ENCODE assay signal across 17 cellular contexts in genomic region chr4:61580721-61581377, GRCh38.
"Had no signal": no experiment of that assay in that cellular context is flagged by ENCODE, and none has a peak within 500 bp of the region (broad histone marks: within the 10 kb centered on the region; RNA-seq: fewer than 3 reads in every experiment).

No MANE protein-coding gene starts in this region.

- ATAC-seq: activated naive CD8-positive, alpha-beta T cell treated with anti-CD3 and anti-CD28 coated beads, Interleukin-2, amount 50 U/mL, for 24 hours; activated T-helper 17 cell treated with anti-CD3 and anti-CD28 coated beads, Interleukin-2, amount 50 U/mL, for 72 hours; left lobe of liver; naive thymus-derived CD8-positive, alpha-beta T cell; stimulated activated effector memory CD8-positive, alpha-beta T cell treated with anti-CD3 and anti-CD28 coated beads, Interleukin-12 subunit alpha, Interleukin-12 subunit beta, amount 100 ng/mL, for 72 hours had no signal

- H3K27ac ChIP-seq: colonic mucosa, esophagus muscularis mucosa, neutrophil, parathyroid adenoma, tibial nerve, vagina had no signal

- DNase-seq: activated CD4-positive, alpha-beta T cell treated with anti-CD3 and anti-CD28 coated beads, Interleukin-2, amount 50 U/mL, for 48 hours; activated CD4-positive, CD25-positive, alpha-beta regulatory T cell treated with anti-CD3 and anti-CD28 coated beads, Interleukin-2, amount 50 U/mL, for 72 hours; activated naive CD4-positive, alpha-beta T cell treated with anti-CD3 and anti-CD28 coated beads for 36 hours; activated naive CD8-positive, alpha-beta T cell treated with anti-CD3 and anti-CD28 coated beads, Interleukin-2, amount 50 U/mL, for 24 hours; central memory CD4-positive, alpha-beta T cell; colonic mucosa; immature natural killer cell; naive thymus-derived CD8-positive, alpha-beta T cell; T-helper 9 cell had no signal

- H2AFZ ChIP-seq: parathyroid adenoma had no signal

- H3K4me1 ChIP-seq: colonic mucosa, esophagus muscularis mucosa, parathyroid adenoma, vagina had no signal

- H3K4me3 ChIP-seq: colonic mucosa, esophagus muscularis mucosa, tibial nerve, vagina had no signal

- H3K9ac ChIP-seq: parathyroid adenoma had no signal

- H3K27me3 ChIP-seq: colonic mucosa, esophagus muscularis mucosa, neutrophil, tibial nerve, vagina had no signal

- H3K9me3 ChIP-seq: colonic mucosa, esophagus muscularis mucosa, neutrophil, tibial nerve, vagina had no signal

- H3K36me3 ChIP-seq: colonic mucosa, esophagus muscularis mucosa, neutrophil, tibial nerve, vagina had no signal

- H3K79me2 ChIP-seq: parathyroid adenoma had no signal
